Comparison of ENCODE assay signal across 12 cellular contexts in genomic region chr6:97958143-97958542, GRCh38.
DNase-seq lines count a peak whose midpoint lies in the region; ATAC-seq and TF ChIP-seq lines count a peak whose summit lies in the region.
"Had no signal": no experiment of that assay in that cellular context is flagged by ENCODE, and none has a peak within 500 bp of the region (broad histone marks: within the 10 kb centered on the region; RNA-seq: fewer than 3 reads in every experiment).

No MANE protein-coding gene starts in this region.

- H2BK5ac ChIP-seq in H9 (ENCODE audit: insufficient read length, low read length), result no peak overlapping the region

- H2BK15ac ChIP-seq in H9 (ENCODE audit: low read depth, low read length), result no peak overlapping the region

- H4K91ac ChIP-seq in H9 (ENCODE audit: insufficient read length, low read depth, low read length), result no peak overlapping the region

- intact Hi-C loops in heart right ventricle (cut with DNase I), result no loop called here

- no CpG with 5 or more reads among the region's 8 CpGs for WGBS in H9 (ENCODE audit: extremely low coverage, insufficient read length, low lambda C conversion rate)
- 84 to 88% methylated on average over 8 of the region's 8 CpGs for WGBS in heart right ventricle, 2 donors

- no peak overlapping the region for H3K4ac ChIP-seq in H9 (ENCODE audit: low read depth, low read length)

- no peaks in the 10 kb centered on the region for H3K36me3 Mint-ChIP-seq in H9 (ENCODE audit: insufficient read depth in 1 of 3, low read depth in 3 of 3)
- H3K36me3 Mint-ChIP-seq: naive thymus-derived CD8-positive, alpha-beta T cell had no signal

- no peaks in the 10 kb centered on the region for H3K79me1 ChIP-seq in H9 (ENCODE audit: insufficient read depth, low read depth, low read length, poor library complexity, severe bottlenecking)

- no peak overlapping the region for H3K4me3 Mint-ChIP-seq in H9
- H3K4me3 Mint-ChIP-seq: naive thymus-derived CD8-positive, alpha-beta T cell had no signal

- H3K4me1 Mint-ChIP-seq in H9, result peaks cover 0 to 12% of the 10 kb centered on the region in 2 experiments; a peak in 2 of 4 replicates
- H3K4me1 Mint-ChIP-seq: naive thymus-derived CD8-positive, alpha-beta T cell had no signal

- H3K27ac Mint-ChIP-seq in H9, result no peak overlapping the region
- H3K27ac Mint-ChIP-seq: naive thymus-derived CD8-positive, alpha-beta T cell had no signal

- no peak overlapping the region; the same call in 1 of the 2 replicates for H3K14ac ChIP-seq in H9 (ENCODE audit: insufficient read depth, low read length)

- peak in 6 of 8 donors; percentile 46 to 89 (median 80) for ATAC-seq in heart right ventricle
- ATAC-seq in GM18868 (IDR thresholded peaks at IDR 0.05; ENCODE audit: unreplicated experiment), result no peak
- no peak for ATAC-seq in HG02798 (IDR thresholded peaks at IDR 0.05; ENCODE audit: poor library complexity, unreplicated experiment)
- ATAC-seq: naive thymus-derived CD8-positive, alpha-beta T cell had no signal

- H3T11ph ChIP-seq in H9 (ENCODE audit: low read length), result no peak overlapping the region

- no peaks in the 10 kb centered on the region for H4K20me1 ChIP-seq in H9 (ENCODE audit: control insufficient read depth, insufficient read depth, insufficient read length)

- H3K27me3 ChIP-seq in H9 (ENCODE audit: insufficient read depth, low read length) (no peaks in the 10 kb centered on the region), heart right ventricle (no peaks in the 10 kb centered on the region)

- H3K56ac ChIP-seq in H9 (ENCODE audit: insufficient read length, low read depth, low read length), result no peak overlapping the region

- H3K23me2 ChIP-seq in H9 (ENCODE audit: insufficient read length, low read depth, low read length, poor library complexity, severe bottlenecking), result no peaks in the 10 kb centered on the region

- no peak overlapping the region for H2BK12ac ChIP-seq in H9 (ENCODE audit: insufficient read length, low read depth, low read length)

- TF ChIP-seq CTCF in H9 (conservative IDR thresholded peaks at IDR 0.05) (peak; percentile 30; the same call in 2 of the 3 replicates), heart right ventricle (IDR thresholded peaks at IDR 0.05) (no peak)

- no peak overlapping the region for H3K4me3 ChIP-seq in heart right ventricle

- no peak overlapping the region for H3K4me2 ChIP-seq in H9 (ENCODE audit: insufficient read depth, insufficient read length, low read length)

- H3K27ac ChIP-seq in H9 (ENCODE audit: insufficient read length, low read depth, low read length), result no peak overlapping the region
- H3K27ac ChIP-seq in heart right ventricle, result no peak overlapping the region

- H3K9me3 ChIP-seq in H9 (ENCODE audit: control insufficient read depth, low read depth, low read length) (no peaks in the 10 kb centered on the region), heart right ventricle (peaks cover 0 to 11% (median 0%) of the 10 kb centered on the region in 11 donors)

- no peak overlapping the region for H3K23ac ChIP-seq in H9 (ENCODE audit: insufficient read length, low read depth, low read length)

- no peak overlapping the region for H4K5ac ChIP-seq in H9 (ENCODE audit: insufficient read length, low read depth, low read length)

- peaks cover 0 to 2% of the 10 kb centered on the region in 2 experiments; a peak in 2 of 5 replicates for H3K9me3 Mint-ChIP-seq in H9

- H3K9ac ChIP-seq in H9 (ENCODE audit: extremely low read depth, insufficient read length, low read length), result no peak overlapping the region

- no peak overlapping the region for H2BK120ac ChIP-seq in H9 (ENCODE audit: low read depth, low read length, poor library complexity, severe bottlenecking)

- H3K27me3 Mint-ChIP-seq in H9 (ENCODE audit: low read depth), result no peaks in the 10 kb centered on the region
- H3K27me3 Mint-ChIP-seq: naive thymus-derived CD8-positive, alpha-beta T cell had no signal

- H3K36me3 ChIP-seq in heart right ventricle, result no peaks in the 10 kb centered on the region

- DNase-seq in H9 (peak; percentile 84), UCSD-AML1 (lab: John Stamatoyannopoulos, UW; ENCODE audit: unreplicated experiment) (peak; percentile 2), heart right ventricle (peak; percentile 4 to 15), renal cortical epithelial cell (ENCODE audit: low read depth) (peak; percentile 70), occipital lobe (lab: John Stamatoyannopoulos, UW) (no peak)
- DNase-seq: cortex of kidney; KBM-7; kidney glomerular epithelial cell; naive thymus-derived CD8-positive, alpha-beta T cell; NCI-H1930 had no signal

- H2AK5ac ChIP-seq in H9 (ENCODE audit: insufficient read length, low read length), result no peak overlapping the region

- H3K4me1 ChIP-seq in H9 (ENCODE audit: insufficient read depth, low read length) (no peaks in the 10 kb centered on the region; the same call in 1 of the 2 replicates), heart right ventricle (peaks cover 0 to 3% (median 0%) of the 10 kb centered on the region in 9 donors)

- no peaks in the 10 kb centered on the region for H3K79me2 ChIP-seq in H9 (ENCODE audit: insufficient read depth, low read length)

- H4K8ac ChIP-seq in H9 (replicated peaks; ENCODE audit: insufficient read length, low read depth, low read length), result no peak overlapping the region

- H2AFZ ChIP-seq in H9 (ENCODE audit: low read length), result no peak overlapping the region

- H3K18ac ChIP-seq in H9 (ENCODE audit: insufficient read length, low read depth, low read length), result no peak overlapping the region

- no peak overlapping the region for H2BK20ac ChIP-seq in H9 (ENCODE audit: low read depth, low read length, poor library complexity, severe bottlenecking)

Comparison
In these comparisons a context has a peak if more than half of its experiments do, and no peak if none do; other contexts are left out.
1. ATAC-seq: peak in heart right ventricle (6 of 8); none in GM18868 (single experiment) and HG02798 (single experiment).